10 cellular contexts compared by ENCODE assay signal in genomic region chr7:151711906-151712771, GRCh38.
DNase-seq lines count a peak whose midpoint lies in the region; ATAC-seq and TF ChIP-seq lines count a peak whose summit lies in the region.
"Had no signal": no experiment of that assay in that cellular context is flagged by ENCODE, and none has a peak within 500 bp of the region (broad histone marks: within the 10 kb centered on the region; RNA-seq: fewer than 3 reads in every experiment).

No MANE protein-coding gene starts in this region.

- H3K36me3 ChIP-seq in left lung (no peaks in the 10 kb centered on the region), aorta (ENCODE audit: control insufficient read depth in 1 of 2, insufficient read depth in 2 of 2, low read length in 1 of 2) (no peaks in the 10 kb centered on the region)

- H3K27ac ChIP-seq in left lung, result no peak overlapping the region
- H3K27ac ChIP-seq in aorta (ENCODE audit: low read depth in 1 of 2, low read length in 2 of 2), result no peak overlapping the region

- no peaks in the 10 kb centered on the region for H3K27me3 Mint-ChIP-seq in activated T-cell treated with anti-CD3 and anti-CD28 coated beads, Interleukin-2, amount 50 U/mL, for 72 hours (ENCODE audit: low read depth)

- H3K27me3 ChIP-seq in left lung (no peaks in the 10 kb centered on the region), aorta (ENCODE audit: control insufficient read depth in 1 of 2, insufficient read depth in 2 of 2, low read length in 1 of 2) (no peaks in the 10 kb centered on the region)

- no peak for TF ChIP-seq CTCF in left lung (IDR thresholded peaks at IDR 0.05)
- TF ChIP-seq CTCF in GM20000 (IDR thresholded peaks at IDR 0.05; ENCODE audit: extremely low read depth, missing control alignments), result no peak

- intact Hi-C loops in left lung (cut with DNase I) (no loop called here), aorta (cut with DNase I) (no loop called here)

- H3K9me3 ChIP-seq in left lung, result no peaks in the 10 kb centered on the region
- no peaks in the 10 kb centered on the region for H3K9me3 ChIP-seq in aorta (ENCODE audit: control insufficient read depth, low read length)

- no peak overlapping the region for H3K27ac Mint-ChIP-seq in activated T-cell treated with anti-CD3 and anti-CD28 coated beads, Interleukin-2, amount 50 U/mL, for 72 hours

- 66 to 71% methylated on average over 25 of the region's 25 CpGs for WGBS in aorta, 2 donors

- in situ Hi-C loops in SK-MEL-5 (cut with HindIII; ENCODE audit: low pct_unique_long_range_greater_than_20kb, low sequenced_read_pairs), result no loop called here

- no peak overlapping the region for H3K4me3 ChIP-seq in left lung
- H3K4me3 ChIP-seq in aorta (ENCODE audit: low read length in 2 of 2), result no peak overlapping the region

- no peaks in the 10 kb centered on the region for H3K36me3 Mint-ChIP-seq in activated T-cell treated with anti-CD3 and anti-CD28 coated beads, Interleukin-2, amount 50 U/mL, for 72 hours (ENCODE audit: insufficient read depth in 2 of 2)

- DNase-seq in activated T-cell treated with anti-CD3 and anti-CD28 coated beads, Interleukin-2, amount 50 U/mL, for 72 hours, result no peak
- DNase-seq in activated T-cell treated with anti-CD3 and anti-CD28 coated beads, Interleukin-2, amount 50 U/mL, for 48 hours, result no peak
- DNase-seq in SK-MEL-5 (ENCODE audit: low read depth, low spot score) (peak; percentile 19), left lung (peak in 1 of 2 donors; percentile 82), aorta (no peak), GM20000 (ENCODE audit: low spot score) (no peak), NCI-H446 (lab: John Stamatoyannopoulos, UW) (no peak)
- no peak for DNase-seq in stimulated activated CD4-positive, alpha-beta T cell treated with anti-CD3 and anti-CD28 coated beads, Interleukin-1b, Interleukin-23, amount 100 ng/mL, for 48 hours
- DNase-seq: GDM1, OCI-M1 had no signal

- peaks cover 0 to 3% of the 10 kb centered on the region in 2 donors for H3K4me1 ChIP-seq in left lung
- no peaks in the 10 kb centered on the region for H3K4me1 ChIP-seq in aorta (ENCODE audit: control insufficient read depth in 1 of 2, insufficient read depth in 2 of 2, low read length in 2 of 2)

- no peak overlapping the region for H3K4me3 Mint-ChIP-seq in activated T-cell treated with anti-CD3 and anti-CD28 coated beads, Interleukin-2, amount 50 U/mL, for 72 hours

- ATAC-seq in activated T-cell treated with anti-CD3 and anti-CD28 coated beads, Interleukin-2, amount 50 U/mL, for 72 hours (replicated peaks in 1 of 2), result peak; percentile 38 to 61
- peak; percentile 39 for ATAC-seq in left lung
- ATAC-seq in aorta (ENCODE audit: low FRiP score), result peak; percentile 34

- no peaks in the 10 kb centered on the region for H3K9me3 Mint-ChIP-seq in activated T-cell treated with anti-CD3 and anti-CD28 coated beads, Interleukin-2, amount 50 U/mL, for 72 hours

- peaks cover 11% of the 10 kb centered on the region for H3K4me1 Mint-ChIP-seq in activated T-cell treated with anti-CD3 and anti-CD28 coated beads, Interleukin-2, amount 50 U/mL, for 72 hours (ENCODE audit: low read depth)
